ENCODE assay signal across 8 cellular contexts in genomic region chr1:152458384-152459185, GRCh38. TPM values are rescaled to one million over a fixed set of nuclear protein-coding genes. Genes with fewer than 3 reads are reported as not detected.
DNase-seq lines count a peak whose midpoint lies in the region; TF ChIP-seq lines count a peak whose summit lies in the region.

No MANE protein-coding gene starts in this region.

- TF ChIP-seq POLR2A in lower leg skin (IDR thresholded peaks at IDR 0.05): no peak

- 26 to 27% methylated on average over 10 to 11 of the region's 11 CpGs for WGBS in lower leg skin, 2 donors

- TF ChIP-seq CTCF in lower leg skin (IDR thresholded peaks at IDR 0.05): peak in 1 of 3 donors; percentile 84

- intact Hi-C loops in lower leg skin (cut with DNase I; ENCODE audit: low total_unique reads): loop anchor here (5.0 kb wide), 1 partner anchor 266 kb away; no protein-coding TSS in a partner anchor

- peak; percentile 87 for DNase-seq in CD1c-positive myeloid dendritic cell (ENCODE audit: extremely low spot score)
- peak; percentile 74 for DNase-seq in H4 (ENCODE audit: low spot score)
- peak; percentile 53 for DNase-seq in NCI-H345 (lab: John Stamatoyannopoulos, UW)
- DNase-seq in activated CD4-positive, alpha-beta T cell treated with anti-CD3 and anti-CD28 coated beads for 1 hour: peak; percentile 70
- peak; percentile 65 for DNase-seq in cerebellar cortex (ENCODE audit: low spot score)
- DNase-seq in lower leg skin (ENCODE audit: low spot score in 2 of 2): peak; percentile 87 to 94
- DNase-seq in stimulated activated CD4-positive, alpha-beta T cell treated with anti-CD3 and anti-CD28 coated beads, TNF-alpha, amount 100 ng/mL, for 24 hours (ENCODE audit: low read depth in 3 of 3): peak; percentile 57 to 80 (median 76)
- DNase-seq in 8988T: no peak

- no peak overlapping the region for H3K4me3 ChIP-seq in lower leg skin (ENCODE audit: low read depth, poor library complexity, severe bottlenecking)

RNA-seq across cellular contexts. Expression of gene CRNN, which starts 44.5 kb away (rescaled TPM):
- total RNA-seq in H4 (2014; rRNA removed; shearing (Covaris generic)): not detected in 2 replicates
- total RNA-seq in lower leg skin: 1 to 10 TPM; 5.3 to 7.9 (median 7.4) TPM

RNA-seq across cellular contexts. Expression of gene LCE5A, which starts 52.0 kb away (rescaled TPM):
- total RNA-seq in H4 (2014; rRNA removed; shearing (Covaris generic)): not detected in 2 replicates
- total RNA-seq in lower leg skin: 100 to 1,000 TPM; 154 to 612 (median 267) TPM

RNA-seq across cellular contexts. Expression of gene CRCT1, which starts 55.7 kb away (rescaled TPM):
- total RNA-seq in H4 (2014; rRNA removed; shearing (Covaris generic)): not detected in 2 replicates
- total RNA-seq in lower leg skin: 100 to 1,000 TPM; 298 to 552 (median 441) TPM

Comparison
In these comparisons a context has a peak if more than half of its experiments do, and no peak if none do; other contexts are left out.
1. RNA of gene LCE5A, which starts 52.0 kb away (total RNA-seq): 154 to 612 TPM in lower leg skin; not detected in H4; every median in the first group is over 100 times any median in the second.
2. RNA of gene CRCT1, which starts 55.7 kb away (total RNA-seq): 298 to 552 TPM in lower leg skin; not detected in H4; every median in the first group is over 100 times any median in the second.